In genomic region chr4:152699313-152699712, GRCh38 we compare ENCODE assay signal across 19 cellular contexts.
"Had no signal": no experiment of that assay in that cellular context is flagged by ENCODE, and none has a peak within 500 bp of the region (broad histone marks: within the 10 kb centered on the region; RNA-seq: fewer than 3 reads in every experiment).

No MANE protein-coding gene starts in this region.

- FAIRE-seq: endometrium had no signal

- H3K9me3 ChIP-seq: mucosa of descending colon, ovary, right atrium auricular region, sigmoid colon had no signal

- H3K27ac ChIP-seq: dorsolateral prefrontal cortex, epithelial cell of prostate, heart right ventricle, ovary, right atrium auricular region, sigmoid colon, stomach had no signal

- H3K36me3 ChIP-seq: heart right ventricle, ovary, right atrium auricular region, sigmoid colon, stomach had no signal

- H3K4me1 ChIP-seq: right atrium auricular region, sigmoid colon had no signal

- H3K27me3 ChIP-seq: ovary, right atrium auricular region, sigmoid colon, stomach had no signal

- H3K4me3 ChIP-seq: dorsolateral prefrontal cortex, heart right ventricle, mucosa of descending colon, ovary, right atrium auricular region, sigmoid colon, skin epidermis, stomach had no signal

- DNase-seq: cortex of kidney; dorsolateral prefrontal cortex; effector CD8-positive, alpha-beta T cell; foreskin melanocyte; heart right ventricle; mammary epithelial cell; mucosa of descending colon; naive thymus-derived CD8-positive, alpha-beta T cell; ovary; sigmoid colon; stimulated activated CD4-positive, alpha-beta T cell treated with anti-CD3 and anti-CD28 coated beads, Interleukin-2, amount 100 ng/mL, for 24 hours; stimulated activated naive CD4-positive, alpha-beta T cell; stomach; substantia nigra; trophoblast cell had no signal
